Comparison of ENCODE assay signal across 35 cellular contexts in the genomic region with DNA sequence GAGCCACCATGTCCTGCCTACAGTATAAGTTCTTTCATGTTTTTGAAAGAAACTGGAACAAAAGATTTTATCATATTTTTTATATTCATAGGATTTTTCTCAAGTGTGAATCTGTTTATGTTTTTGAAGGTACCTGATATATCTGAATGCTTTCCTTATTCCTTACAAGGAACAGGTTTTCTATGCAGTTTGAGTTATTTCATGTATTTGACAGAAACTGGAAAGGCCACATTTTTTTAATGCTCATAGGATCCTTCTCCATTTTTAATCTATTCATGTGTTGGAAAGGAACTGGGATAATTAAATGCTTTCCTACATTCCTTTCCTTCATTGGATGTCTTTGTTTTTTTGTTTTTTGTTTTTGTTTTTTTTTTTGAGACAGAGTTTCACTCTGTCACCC. TPM values are rescaled to one million over a fixed set of nuclear protein-coding genes. Genes with fewer than 3 reads are reported as not detected.
DNase-seq lines count a peak whose midpoint lies in the region; ATAC-seq, FAIRE-seq and TF ChIP-seq lines count a peak whose summit lies in the region.
"Had no signal": no experiment of that assay in that cellular context is flagged by ENCODE, and none has a peak within 500 bp of the region (broad histone marks: within the 10 kb centered on the region; RNA-seq: fewer than 3 reads in every experiment).

No MANE protein-coding gene starts in this region.

- H3K9me3 ChIP-seq in astrocyte (ENCODE audit: insufficient read depth, low read depth, low read length) (peaks cover 4% of the 10 kb centered on the region), K562 (replicated peaks; ENCODE audit: control insufficient read depth, insufficient read depth, low read depth, low read length) (peaks cover 31% of the 10 kb centered on the region)
- H3K9me3 ChIP-seq: BE2C had no signal

- TF ChIP-seq CTCF in astrocyte (IDR thresholded peaks at IDR 0.05; ENCODE audit: insufficient read depth, low read depth, low read length), result no peak
- TF ChIP-seq CTCF in K562 (IDR thresholded peaks at IDR 0.05 in 2 of 3, conservative IDR thresholded peaks at IDR 0.05 in 1 of 3; ENCODE audit: insufficient read depth in 2 of 3, low read depth in 1 of 3, low read length in 3 of 3), result no peak
- TF ChIP-seq CTCF in type B pancreatic cell (conservative IDR thresholded peaks at IDR 0.05), result no peak

- H3K9me1 ChIP-seq in K562 (ENCODE audit: control insufficient read depth, insufficient read depth, low read length), result no peaks in the 10 kb centered on the region

- H3K4me1 ChIP-seq in astrocyte (ENCODE audit: insufficient read depth, low read length), result no peaks in the 10 kb centered on the region
- no peaks in the 10 kb centered on the region for H3K4me1 ChIP-seq in K562 (replicated peaks in 1 of 2; ENCODE audit: control insufficient read depth in 2 of 2, insufficient read depth in 2 of 2, low read length in 2 of 2)
- H3K4me1 ChIP-seq: A549; BE2C; BLaER1; BLaER1 treated with 17β-estradiol and CSF1 and Interleukin-3, amounts not matched to agents 10 nM and 100 nM; Caco-2 had no signal

- peaks cover 3% of the 10 kb centered on the region for H3K4me1 Mint-ChIP-seq in astrocyte (ENCODE audit: low read depth, unreplicated experiment)
- H3K4me1 Mint-ChIP-seq in type B pancreatic cell (ENCODE audit: unreplicated experiment), result no peaks in the 10 kb centered on the region
- H3K4me1 Mint-ChIP-seq: B cell; CD14-positive monocyte; CD8-positive, alpha-beta memory T cell had no signal

- TF ChIP-seq POLR2A in K562 (conservative IDR thresholded peaks at IDR 0.05), result no peak
- no peak for TF ChIP-seq POLR2A in GM18505 (IDR thresholded peaks at IDR 0.05; ENCODE audit: borderline replicate concordance, extremely low read depth, insufficient read depth, insufficient read length)

- POLR2A ChIA-PET in K562 (lab: Yijun Ruan, JAX), result interaction anchor here (0.6 kb wide), 1 partner anchor 18 kb away, joined by 3 read pairs; no protein-coding TSS in a partner anchor

- peaks cover 29% of the 10 kb centered on the region for H3K9me3 Mint-ChIP-seq in astrocyte (ENCODE audit: unreplicated experiment)
- H3K9me3 Mint-ChIP-seq in type B pancreatic cell, result peaks cover 15% of the 10 kb centered on the region

- H3K4me3 ChIP-seq in astrocyte (ENCODE audit: insufficient read depth, low read depth, low read length) (no peak overlapping the region), K562 (no peak overlapping the region)
- H3K4me3 ChIP-seq: A549; BLaER1; BLaER1 treated with 17β-estradiol and CSF1 and Interleukin-3, amounts not matched to agents 10 nM and 100 nM had no signal

- DNase-seq in astrocyte (ENCODE audit: low read depth), result no peak
- DNase-seq in K562 (ENCODE audit: extremely low read depth in 1 of 4, low spot score in 3 of 4), result no peak
- no peak for DNase-seq in type B pancreatic cell (ENCODE audit: extremely low spot score, unreplicated experiment)
- no peak for DNase-seq in NCI-H1694 (lab: John Stamatoyannopoulos, UW)
- DNase-seq: 8988T; ACHN; AML-193; BE2C; C1 segment of cervical spinal cord; Caco-2; Calu3; CD4-positive, alpha-beta memory T cell; CD4-positive, alpha-beta T cell; CD4-positive, CD25-positive, alpha-beta regulatory T cell; CD8-positive, alpha-beta memory T cell; CD8-positive, alpha-beta T cell; COR-L47; DMS 273 treated with DMSO at 0.1 percent for 48 hours; DMS153; DMS53; DMS79; DMS79 treated with DMSO at 0.1 percent for 48 hours; DND-41; EL had no signal

- FAIRE-seq in astrocyte (lab: Jason Lieb, UNC) (no peak), K562 (lab: Jason Lieb, UNC) (no peak)
- FAIRE-seq: A204.1, A549, D721Med had no signal

- H3K27me3 ChIP-seq in astrocyte (ENCODE audit: insufficient read depth, low read length) (no peaks in the 10 kb centered on the region), K562 (ENCODE audit: control insufficient read depth in 2 of 2, insufficient read depth in 2 of 2, low read length in 2 of 2) (no peaks in the 10 kb centered on the region)
- H3K27me3 ChIP-seq: BE2C; BLaER1; BLaER1 treated with 17β-estradiol and CSF1 and Interleukin-3, amounts not matched to agents 10 nM and 100 nM had no signal

- in situ Hi-C loops in K562 (cut with MboI), result loop anchor here (5.0 kb wide), 1 partner anchor 63 kb away; no protein-coding TSS in a partner anchor

- TF ChIP-seq RAD21 in K562 (CRISPR knock-in tag; conservative IDR thresholded peaks at IDR 0.05 in 1 of 2, IDR thresholded peaks at IDR 0.05 in 1 of 2), result no peak

- no peak for TF ChIP-seq EP300 in K562 (IDR thresholded peaks at IDR 0.05; ENCODE audit: low read length)

- intact Hi-C loops in K562 (cut with micrococcal nuclease), result loop anchor here (5.0 kb wide), 1 partner anchor 33 kb away; a partner anchor contains a TSS

- no peaks in the 10 kb centered on the region for H4K20me1 ChIP-seq in astrocyte (ENCODE audit: insufficient read depth, low read length)
- H4K20me1 ChIP-seq in K562 (replicated peaks; ENCODE audit: control insufficient read depth, insufficient read depth, low read length), result no peaks in the 10 kb centered on the region
- H4K20me1 ChIP-seq: BLaER1; BLaER1 treated with 17β-estradiol and CSF1 and Interleukin-3, amounts not matched to agents 10 nM and 100 nM had no signal

- no peaks in the 10 kb centered on the region for H3K36me3 ChIP-seq in astrocyte (ENCODE audit: insufficient read depth, low read length)
- H3K36me3 ChIP-seq in K562 (ENCODE audit: control insufficient read depth, insufficient read depth, low read length), result peaks cover 54% of the 10 kb centered on the region
- H3K36me3 ChIP-seq: BE2C, BLaER1 had no signal

- H3K36me3 Mint-ChIP-seq in astrocyte (ENCODE audit: low read depth, unreplicated experiment) (peaks cover 20% of the 10 kb centered on the region), type B pancreatic cell (peaks cover 14% of the 10 kb centered on the region)

- H3K27ac Mint-ChIP-seq in astrocyte (ENCODE audit: unreplicated experiment), result no peak overlapping the region
- H3K27ac Mint-ChIP-seq in type B pancreatic cell, result peak overlapping the region; percentile 75
- H3K27ac Mint-ChIP-seq: B cell; CD14-positive monocyte; CD4-positive, alpha-beta T cell; CD4-positive, CD25-positive, alpha-beta regulatory T cell; CD8-positive, alpha-beta memory T cell; CD8-positive, alpha-beta T cell had no signal

- H3K79me2 ChIP-seq in astrocyte (ENCODE audit: insufficient read depth, low read length), result no peaks in the 10 kb centered on the region
- no peaks in the 10 kb centered on the region for H3K79me2 ChIP-seq in K562 (ENCODE audit: control insufficient read depth, insufficient read depth, low read length)

- CTCF ChIA-PET in K562 (lab: Yijun Ruan, JAX; ENCODE audit: low intra/inter-chr PET ratio), result no interaction called here

- H2AFZ ChIP-seq in astrocyte (ENCODE audit: low read depth, low read length), result no peak overlapping the region
- no peak overlapping the region for H2AFZ ChIP-seq in K562 (ENCODE audit: low read depth, low read length)

- H3K27ac ChIP-seq in astrocyte (ENCODE audit: low read depth, low read length) (no peak overlapping the region), K562 (ENCODE audit: extremely low read depth, low read depth, low read length) (no peak overlapping the region)
- H3K27ac ChIP-seq: 22Rv1; A549; BLaER1; BLaER1 treated with 17β-estradiol and CSF1 and Interleukin-3, amounts not matched to agents 10 nM and 100 nM; C4-2B had no signal

- H3K4me3 Mint-ChIP-seq in astrocyte (ENCODE audit: unreplicated experiment) (peak overlapping the region; percentile 34), type B pancreatic cell (no peak overlapping the region)
- H3K4me3 Mint-ChIP-seq: B cell; CD14-positive monocyte; CD4-positive, alpha-beta memory T cell; CD4-positive, alpha-beta T cell; CD8-positive, alpha-beta memory T cell; CD8-positive, alpha-beta T cell had no signal

- ATAC-seq in K562, result no peak
- no peak for ATAC-seq in GM18505 (IDR thresholded peaks at IDR 0.05; ENCODE audit: unreplicated experiment)
- no peak for ATAC-seq in HG03097 (IDR thresholded peaks at IDR 0.05; ENCODE audit: low FRiP score, unreplicated experiment)
- ATAC-seq: A549; CD8-positive, alpha-beta T cell had no signal

- H3K27me3 Mint-ChIP-seq in astrocyte (ENCODE audit: low read depth, unreplicated experiment), result no peaks in the 10 kb centered on the region
- H3K27me3 Mint-ChIP-seq in type B pancreatic cell, result no peaks in the 10 kb centered on the region
- H3K27me3 Mint-ChIP-seq: B cell; CD4-positive, alpha-beta memory T cell; CD4-positive, alpha-beta T cell; CD4-positive, CD25-positive, alpha-beta regulatory T cell; CD8-positive, alpha-beta memory T cell had no signal

- H3K9ac ChIP-seq in astrocyte (ENCODE audit: low read length) (no peak overlapping the region), K562 (ENCODE audit: insufficient read depth in 1 of 2, low read depth in 2 of 2, low read length in 2 of 2) (no peak overlapping the region)
- H3K9ac ChIP-seq: BLaER1; BLaER1 treated with 17β-estradiol and CSF1 and Interleukin-3, amounts not matched to agents 10 nM and 100 nM had no signal

- BruUV-seq in K562 (replicated peaks; lab: Mats Ljungman, UMichigan), result no TSS peak

- no peak overlapping the region for H3K4me2 ChIP-seq in astrocyte (ENCODE audit: low read length)
- H3K4me2 ChIP-seq in K562 (ENCODE audit: insufficient read depth, low read length), result no peak overlapping the region
- H3K4me2 ChIP-seq: A549; BLaER1; BLaER1 treated with 17β-estradiol and CSF1 and Interleukin-3, amounts not matched to agents 10 nM and 100 nM had no signal

RNA-seq across cellular contexts. Expression of a gene that starts 15.7 kb away (rescaled TPM):
- total RNA-seq in astrocyte (65.0 and 65.7 TPM in 2 replicates), K562 (2014; rRNA removed) (24.5 and 26.8 TPM in 2 replicates), K562 (2014; rRNA removed; fragmentation: Illumina TruSeq; extraction: Trizol) (31.3 and 35.6 TPM in 2 replicates), K562 (2015; rRNA removed; fragmentation: Illumina TruSeq; extraction: Trizol) (27.6 and 28.1 TPM in 2 replicates), K562 (2021) (46.7 and 50.0 TPM in 2 replicates), type B pancreatic cell (ENCODE audit: low replicate concordance) (67.7 and 68.2 TPM in 2 replicates)
- 68.9 and 132 TPM in 2 replicates for total RNA-seq in K562 (2011; cell fraction: chromatin; rRNA removed; ENCODE audit: low replicate concordance)
- total RNA-seq in K562 (2011; cell fraction: nucleolus; rRNA removed), result 44.0 and 45.8 TPM in 2 replicates
- 87.5 and 126 TPM in 2 replicates for total RNA-seq in K562 (2011; cell fraction: nucleoplasm; rRNA removed)
- polyA plus RNA-seq in K562 (2011; rRNA removed) (50.2 and 57.8 TPM in 2 replicates), K562 (2014; fragmentation: Illumina TruSeq; extraction: Trizol) (28.0 and 29.9 TPM in 2 replicates), K562 (2014; fragmentation: Nextera tagmentation; extraction: Ambion mirVana) (1 to 10 TPM; 2.5 to 2.9 TPM), K562 (2014; rRNA removed) (40.6 and 46.9 TPM in 2 replicates)
- polyA plus RNA-seq in K562 (2011; cell fraction: cytosol; rRNA removed), result 24.2 and 45.4 TPM in 2 replicates
- polyA plus RNA-seq in K562 (2011; cell fraction: nucleus; rRNA removed), result 52.8 and 54.2 TPM in 2 replicates
- 14.4 and 22.9 TPM in 2 replicates for polyA plus RNA-seq in K562 (2012)
- polyA minus RNA-seq in K562 (2011; rRNA and poly(A)+ RNA removed), result 72.2 and 86.8 TPM in 2 replicates
- 17.1 and 20.9 TPM in 2 replicates for polyA minus RNA-seq in K562 (2011; cell fraction: cytosol; rRNA and poly(A)+ RNA removed)
- 35.3 and 73.3 TPM in 2 replicates for polyA minus RNA-seq in K562 (2011; cell fraction: nucleus; rRNA and poly(A)+ RNA removed)

RNA-seq across cellular contexts. Expression of a gene that starts 33.8 kb away (rescaled TPM):
- total RNA-seq in astrocyte (66.2 and 78.1 TPM in 2 replicates), K562 (2014; rRNA removed) (51.0 and 55.3 TPM in 2 replicates), K562 (2014; rRNA removed; fragmentation: Illumina TruSeq; extraction: Trizol) (76.3 and 83.0 TPM in 2 replicates), K562 (2015; rRNA removed; fragmentation: Illumina TruSeq; extraction: Trizol) (65.1 and 72.5 TPM in 2 replicates), K562 (2021) (136 and 148 TPM in 2 replicates), type B pancreatic cell (ENCODE audit: low replicate concordance) (43.6 and 45.2 TPM in 2 replicates)
- total RNA-seq in K562 (2011; cell fraction: chromatin; rRNA removed; ENCODE audit: low replicate concordance), result 59.3 and 197 TPM in 2 replicates
- total RNA-seq in K562 (2011; cell fraction: nucleolus; rRNA removed), result 30.2 and 45.4 TPM in 2 replicates
- total RNA-seq in K562 (2011; cell fraction: nucleoplasm; rRNA removed), result 90.6 and 121 TPM in 2 replicates
- polyA plus RNA-seq in K562 (2011; rRNA removed) (107 and 148 TPM in 2 replicates), K562 (2014; fragmentation: Illumina TruSeq; extraction: Trizol) (90.1 and 114 TPM in 2 replicates), K562 (2014; fragmentation: Nextera tagmentation; extraction: Ambion mirVana) (10 to 100 TPM; 46.4 to 60.9 TPM), K562 (2014; rRNA removed) (89.4 and 95.6 TPM in 2 replicates)
- polyA plus RNA-seq in K562 (2011; cell fraction: cytosol; rRNA removed), result 39.0 and 70.9 TPM in 2 replicates
- 34.5 and 37.0 TPM in 2 replicates for polyA plus RNA-seq in K562 (2011; cell fraction: nucleus; rRNA removed)
- polyA plus RNA-seq in K562 (2012), result 54.7 and 61.5 TPM in 2 replicates
- polyA minus RNA-seq in K562 (2011; rRNA and poly(A)+ RNA removed), result 115 and 116 TPM in 2 replicates
- polyA minus RNA-seq in K562 (2011; cell fraction: cytosol; rRNA and poly(A)+ RNA removed), result 48.7 and 58.2 TPM in 2 replicates
- polyA minus RNA-seq in K562 (2011; cell fraction: nucleus; rRNA and poly(A)+ RNA removed), result 28.4 and 53.9 TPM in 2 replicates
